In genomic region chr17:76256430-76257050, GRCh38 we compare ENCODE assay signal across 8 cellular contexts. TPM values are rescaled to one million over a fixed set of nuclear protein-coding genes. Genes with fewer than 3 reads are reported as not detected.
DNase-seq lines count a peak whose midpoint lies in the region; ATAC-seq and TF ChIP-seq lines count a peak whose summit lies in the region.
"Not testable (repeated sequence)": the region's sequence is repeated elsewhere in the genome, so short reads cannot be mapped to it uniquely, and the experiment has no call there.

No MANE protein-coding gene starts in this region.

- peak overlapping the region; percentile 91 to 95 (median 92) for H3K27ac Mint-ChIP-seq in CD4-positive, CD25-positive, alpha-beta regulatory T cell
- H3K27ac Mint-ChIP-seq in activated CD4-positive, alpha-beta memory T cell treated with anti-CD3 and anti-CD28 coated beads for 36 hours, result peak overlapping the region; percentile 90
- peak overlapping the region; percentile 86 for H3K27ac Mint-ChIP-seq in activated T-helper 1 cell treated with anti-CD3 and anti-CD28 coated beads, Interleukin-12 subunit alpha, Interleukin-12 subunit beta, Interleukin-2, Interleukin-4 antibody, amounts not matched to agents 30 ng/mL and 10 ng/mL and 1 ng/mL, durations not matched to agents 14 hours and 24 hours and 36 hours
- peak overlapping the region; percentile 94 for H3K27ac Mint-ChIP-seq in activated naive CD8-positive, alpha-beta T cell treated with anti-CD3 and anti-CD28 coated beads, Interleukin-2, amount 10 ng/mL, durations not matched to agents 7 days and 5 days
- H3K27ac Mint-ChIP-seq in immature natural killer cell, result peak overlapping the region; percentile 86 to 94 (median 89)

- CTCF ChIA-PET in activated CD4-positive, alpha-beta memory T cell treated with anti-CD3 and anti-CD28 coated beads for 36 hours (lab: Charles Lee), result interaction anchor here (0.6 to 4.9 kb wide), 5 partner anchors 10 to 76 kb away, joined by 3 to 20 read pairs (median 3); no protein-coding TSS in a partner anchor

- H3K9me3 ChIP-seq in CD4-positive, CD25-positive, alpha-beta regulatory T cell (ENCODE audit: control insufficient read depth in 2 of 2, low read length in 2 of 2); Peyer's patch: not testable (repeated sequence)

- peak in 2 of 3 donors; percentile 61 to 67 for DNase-seq in CD4-positive, CD25-positive, alpha-beta regulatory T cell
- DNase-seq in Peyer's patch (peak in 2 of 3 donors; percentile 44 to 58), immature natural killer cell (peak; percentile 64 to 78 (median 74)), posterior vena cava (ENCODE audit: low spot score) (peak; percentile 36)
- peak; percentile 78 for DNase-seq in activated CD4-positive, alpha-beta memory T cell treated with anti-CD3 and anti-CD28 coated beads for 36 hours
- not testable (repeated sequence) for DNase-seq in activated T-helper 1 cell treated with anti-CD3 and anti-CD28 coated beads, Interleukin-12 subunit alpha, Interleukin-12 subunit beta, Interleukin-2, Interleukin-4 antibody, amounts not matched to agents 30 ng/mL and 10 ng/mL and 1 ng/mL, durations not matched to agents 14 hours and 24 hours and 36 hours (ENCODE audit: low spot score)
- DNase-seq in activated naive CD8-positive, alpha-beta T cell treated with anti-CD3 and anti-CD28 coated beads, Interleukin-2, amount 10 ng/mL, durations not matched to agents 7 days and 5 days, result peak; percentile 75
- peak; percentile 59 for DNase-seq in stimulated activated naive CD8-positive, alpha-beta T cell treated with anti-CD3 and anti-CD28 coated beads, Interleukin-15, Interleukin-2, amounts not matched to agents 100 U/mL and 50 U/mL, for 24 hours

- H3K4me1 Mint-ChIP-seq in CD4-positive, CD25-positive, alpha-beta regulatory T cell, result peaks cover 15 to 51% (median 34%) of the 10 kb centered on the region in 4 donors
- peaks cover 40% of the 10 kb centered on the region for H3K4me1 Mint-ChIP-seq in activated CD4-positive, alpha-beta memory T cell treated with anti-CD3 and anti-CD28 coated beads for 36 hours (ENCODE audit: low read depth)
- peaks cover 60% of the 10 kb centered on the region for H3K4me1 Mint-ChIP-seq in activated T-helper 1 cell treated with anti-CD3 and anti-CD28 coated beads, Interleukin-12 subunit alpha, Interleukin-12 subunit beta, Interleukin-2, Interleukin-4 antibody, amounts not matched to agents 30 ng/mL and 10 ng/mL and 1 ng/mL, durations not matched to agents 14 hours and 24 hours and 36 hours (ENCODE audit: low read depth)
- peaks cover 41% of the 10 kb centered on the region for H3K4me1 Mint-ChIP-seq in activated naive CD8-positive, alpha-beta T cell treated with anti-CD3 and anti-CD28 coated beads, Interleukin-2, amount 10 ng/mL, durations not matched to agents 7 days and 5 days
- peaks cover 40 to 47% of the 10 kb centered on the region in 2 donors for H3K4me1 Mint-ChIP-seq in immature natural killer cell

- not testable (repeated sequence) for H3K27me3 Mint-ChIP-seq in CD4-positive, CD25-positive, alpha-beta regulatory T cell; activated CD4-positive, alpha-beta memory T cell treated with anti-CD3 and anti-CD28 coated beads for 36 hours; activated T-helper 1 cell treated with anti-CD3 and anti-CD28 coated beads, Interleukin-12 subunit alpha, Interleukin-12 subunit beta, Interleukin-2, Interleukin-4 antibody, amounts not matched to agents 30 ng/mL and 10 ng/mL and 1 ng/mL, durations not matched to agents 14 hours and 24 hours and 36 hours (ENCODE audit: insufficient read depth); activated naive CD8-positive, alpha-beta T cell treated with anti-CD3 and anti-CD28 coated beads, Interleukin-2, amount 10 ng/mL, durations not matched to agents 7 days and 5 days; immature natural killer cell (ENCODE audit: low read depth in 3 of 3)

- H3K9me3 Mint-ChIP-seq in CD4-positive, CD25-positive, alpha-beta regulatory T cell; activated CD4-positive, alpha-beta memory T cell treated with anti-CD3 and anti-CD28 coated beads for 36 hours; activated T-helper 1 cell treated with anti-CD3 and anti-CD28 coated beads, Interleukin-12 subunit alpha, Interleukin-12 subunit beta, Interleukin-2, Interleukin-4 antibody, amounts not matched to agents 30 ng/mL and 10 ng/mL and 1 ng/mL, durations not matched to agents 14 hours and 24 hours and 36 hours; activated naive CD8-positive, alpha-beta T cell treated with anti-CD3 and anti-CD28 coated beads, Interleukin-2, amount 10 ng/mL, durations not matched to agents 7 days and 5 days; immature natural killer cell: not testable (repeated sequence)

- H3K4me3 Mint-ChIP-seq in CD4-positive, CD25-positive, alpha-beta regulatory T cell, result peak overlapping the region; percentile 63 to 87 (median 78)
- H3K4me3 Mint-ChIP-seq in activated CD4-positive, alpha-beta memory T cell treated with anti-CD3 and anti-CD28 coated beads for 36 hours, result peak overlapping the region; percentile 68
- peak overlapping the region; percentile 62 for H3K4me3 Mint-ChIP-seq in activated T-helper 1 cell treated with anti-CD3 and anti-CD28 coated beads, Interleukin-12 subunit alpha, Interleukin-12 subunit beta, Interleukin-2, Interleukin-4 antibody, amounts not matched to agents 30 ng/mL and 10 ng/mL and 1 ng/mL, durations not matched to agents 14 hours and 24 hours and 36 hours
- peak overlapping the region; percentile 83 for H3K4me3 Mint-ChIP-seq in activated naive CD8-positive, alpha-beta T cell treated with anti-CD3 and anti-CD28 coated beads, Interleukin-2, amount 10 ng/mL, durations not matched to agents 7 days and 5 days
- peak overlapping the region; percentile 60 to 82 (median 70) for H3K4me3 Mint-ChIP-seq in immature natural killer cell

- not testable (repeated sequence) for H3K4me3 ChIP-seq in CD4-positive, CD25-positive, alpha-beta regulatory T cell (ENCODE audit: low read depth, low read length); Peyer's patch

- peak; percentile 62 to 67 for ATAC-seq in CD4-positive, CD25-positive, alpha-beta regulatory T cell (ENCODE audit: low read depth in 2 of 2)
- peak; percentile 83 for ATAC-seq in activated naive CD8-positive, alpha-beta T cell treated with anti-CD3 and anti-CD28 coated beads, Interleukin-2, amount 10 ng/mL, durations not matched to agents 7 days and 5 days (ENCODE audit: low read depth)
- peak; percentile 80 for ATAC-seq in stimulated activated naive CD8-positive, alpha-beta T cell treated with anti-CD3 and anti-CD28 coated beads, Interleukin-15, Interleukin-2, amounts not matched to agents 100 U/mL and 50 U/mL, for 24 hours

- H3K27me3 ChIP-seq in CD4-positive, CD25-positive, alpha-beta regulatory T cell (ENCODE audit: control insufficient read depth, insufficient read depth, low read length); Peyer's patch: not testable (repeated sequence)

- H3K36me3 ChIP-seq in CD4-positive, CD25-positive, alpha-beta regulatory T cell (ENCODE audit: control insufficient read depth, insufficient read depth, low read length); Peyer's patch: not testable (repeated sequence)

- POLR2A ChIA-PET in activated CD4-positive, alpha-beta memory T cell treated with anti-CD3 and anti-CD28 coated beads for 36 hours (lab: Charles Lee), result interaction anchor here (0.8 to 3.1 kb wide), 7 partner anchors 9 to 111 kb away, joined by 3 to 26 read pairs (median 5); partner anchors contain the start of gene UBALD2
- POLR2A ChIA-PET in activated naive CD8-positive, alpha-beta T cell treated with anti-CD3 and anti-CD28 coated beads, Interleukin-2, amount 10 ng/mL, durations not matched to agents 7 days and 5 days (lab: Charles Lee), result interaction anchor here (0.5 to 38.5 kb wide), 19 partner anchors 12 to 476 kb away, joined by 3 to 1721 read pairs (median 7); partner anchors contain the start of genes RHBDF2, RNF157 and UBALD2

- H3K27ac ChIP-seq in CD4-positive, CD25-positive, alpha-beta regulatory T cell (ENCODE audit: insufficient read depth, low read length, poor library complexity, severe bottlenecking); Peyer's patch: not testable (repeated sequence)

- not testable (repeated sequence) for TF ChIP-seq CTCF in Peyer's patch (IDR thresholded peaks at IDR 0.05)

- intact Hi-C loops in activated CD4-positive, alpha-beta memory T cell treated with anti-CD3 and anti-CD28 coated beads for 36 hours (cut with micrococcal nuclease), result loop anchor here (1.0 kb wide), 1 partner anchor 8 kb away; no protein-coding TSS in a partner anchor
- intact Hi-C loops in activated T-helper 1 cell treated with anti-CD3 and anti-CD28 coated beads, Interleukin-12 subunit alpha, Interleukin-12 subunit beta, Interleukin-2, Interleukin-4 antibody, amounts not matched to agents 30 ng/mL and 10 ng/mL and 1 ng/mL, durations not matched to agents 14 hours and 24 hours and 36 hours (cut with micrococcal nuclease), result loop anchor here (1.0 kb wide), 1 partner anchor 8 kb away; no protein-coding TSS in a partner anchor
- intact Hi-C loops in posterior vena cava (cut with DNase I), result not testable (repeated sequence)

- H3K4me1 ChIP-seq in CD4-positive, CD25-positive, alpha-beta regulatory T cell (ENCODE audit: control insufficient read depth, insufficient read depth, low read length, poor library complexity, severe bottlenecking), result peaks cover 35% of the 10 kb centered on the region
- peaks cover 9 to 49% (median 21%) of the 10 kb centered on the region in 4 donors for H3K4me1 ChIP-seq in Peyer's patch

- not testable (repeated sequence) for H3K36me3 Mint-ChIP-seq in CD4-positive, CD25-positive, alpha-beta regulatory T cell; activated CD4-positive, alpha-beta memory T cell treated with anti-CD3 and anti-CD28 coated beads for 36 hours; activated T-helper 1 cell treated with anti-CD3 and anti-CD28 coated beads, Interleukin-12 subunit alpha, Interleukin-12 subunit beta, Interleukin-2, Interleukin-4 antibody, amounts not matched to agents 30 ng/mL and 10 ng/mL and 1 ng/mL, durations not matched to agents 14 hours and 24 hours and 36 hours (ENCODE audit: low read depth); immature natural killer cell
- peaks cover 12% of the 10 kb centered on the region for H3K36me3 Mint-ChIP-seq in activated naive CD8-positive, alpha-beta T cell treated with anti-CD3 and anti-CD28 coated beads, Interleukin-2, amount 10 ng/mL, durations not matched to agents 7 days and 5 days

- peak; percentile 36 to 59 for TF ChIP-seq POLR2A in Peyer's patch (IDR thresholded peaks at IDR 0.05)

RNA-seq across cellular contexts. Expression of gene UBALD2, which starts 8.6 kb away (rescaled TPM):
- total RNA-seq in CD4-positive, CD25-positive, alpha-beta regulatory T cell, result 247 TPM
- polyA plus RNA-seq in CD4-positive, CD25-positive, alpha-beta regulatory T cell, result 1 to 10 TPM; 3.9 to 9.2 (median 7.3) TPM
- total RNA-seq in Peyer's patch, result 10 to 100 TPM; 14.0 to 74.1 (median 50.4) TPM
- 100 to 1,000 TPM; 317 TPM for total RNA-seq in activated CD4-positive, alpha-beta memory T cell treated with anti-CD3 and anti-CD28 coated beads for 36 hours
- total RNA-seq in activated T-helper 1 cell treated with anti-CD3 and anti-CD28 coated beads, Interleukin-12 subunit alpha, Interleukin-12 subunit beta, Interleukin-2, Interleukin-4 antibody, amounts not matched to agents 30 ng/mL and 10 ng/mL and 1 ng/mL, durations not matched to agents 14 hours and 24 hours and 36 hours, result 206 and 217 TPM in 2 replicates
- total RNA-seq in activated naive CD8-positive, alpha-beta T cell treated with anti-CD3 and anti-CD28 coated beads, Interleukin-2, amount 10 ng/mL, durations not matched to agents 7 days and 5 days, result 100 to 1,000 TPM; 344 to 375 TPM
- polyA plus RNA-seq in immature natural killer cell, result 1 to 10 TPM; 1.5 to 4.5 (median 3.9) TPM
- total RNA-seq in posterior vena cava, result 10 to 100 TPM; 21.7 to 22.5 TPM

RNA-seq across cellular contexts. Expression of gene RNF157, which starts 16.2 kb away (rescaled TPM):
- total RNA-seq in CD4-positive, CD25-positive, alpha-beta regulatory T cell, result 17.7 TPM
- polyA plus RNA-seq in CD4-positive, CD25-positive, alpha-beta regulatory T cell, result 1 to 10 TPM; 3.3 to 5.6 (median 4.3) TPM
- 100 to 1,000 TPM in 2 of 4 donors, 10 to 100 TPM in 2; 73.4 to 115 (median 106) TPM for total RNA-seq in Peyer's patch
- total RNA-seq in activated CD4-positive, alpha-beta memory T cell treated with anti-CD3 and anti-CD28 coated beads for 36 hours, result 10 to 100 TPM; 25.4 to 28.0 TPM
- 50.4 and 51.7 TPM in 2 replicates for total RNA-seq in activated T-helper 1 cell treated with anti-CD3 and anti-CD28 coated beads, Interleukin-12 subunit alpha, Interleukin-12 subunit beta, Interleukin-2, Interleukin-4 antibody, amounts not matched to agents 30 ng/mL and 10 ng/mL and 1 ng/mL, durations not matched to agents 14 hours and 24 hours and 36 hours
- 100 to 1,000 TPM; 103 to 110 TPM for total RNA-seq in activated naive CD8-positive, alpha-beta T cell treated with anti-CD3 and anti-CD28 coated beads, Interleukin-2, amount 10 ng/mL, durations not matched to agents 7 days and 5 days
- polyA plus RNA-seq in immature natural killer cell, result 1 to 10 TPM in 2 of 3 donors, under 1 TPM in 1; 0.69 to 3.0 (median 1.2) TPM
- total RNA-seq in posterior vena cava, result 1 to 10 TPM; 1.9 TPM

RNA-seq across cellular contexts. Expression of gene QRICH2, which starts 51.5 kb away (rescaled TPM):
- total RNA-seq in CD4-positive, CD25-positive, alpha-beta regulatory T cell, result 2.2 TPM
- polyA plus RNA-seq in CD4-positive, CD25-positive, alpha-beta regulatory T cell, result under 1 TPM in 1 of 4 donors, not detected in 3; 0.50 TPM
- total RNA-seq in Peyer's patch (10 to 100 TPM in 1 of 4 donors, 1 to 10 TPM in 3; 1.2 to 10.7 (median 3.1) TPM), posterior vena cava (1 to 10 TPM in 1 of 2 donors, under 1 TPM in 1; 0.83 to 1.6 TPM)
- 1 to 10 TPM; 1.0 to 1.1 TPM for total RNA-seq in activated CD4-positive, alpha-beta memory T cell treated with anti-CD3 and anti-CD28 coated beads for 36 hours
- 2.7 and 3.3 TPM in 2 replicates for total RNA-seq in activated T-helper 1 cell treated with anti-CD3 and anti-CD28 coated beads, Interleukin-12 subunit alpha, Interleukin-12 subunit beta, Interleukin-2, Interleukin-4 antibody, amounts not matched to agents 30 ng/mL and 10 ng/mL and 1 ng/mL, durations not matched to agents 14 hours and 24 hours and 36 hours
- 1 to 10 TPM; 3.7 to 4.7 TPM for total RNA-seq in activated naive CD8-positive, alpha-beta T cell treated with anti-CD3 and anti-CD28 coated beads, Interleukin-2, amount 10 ng/mL, durations not matched to agents 7 days and 5 days
- polyA plus RNA-seq in immature natural killer cell, result under 1 TPM in 1 of 3 donors, not detected in 2; 0.28 TPM
